In the genomic region with DNA sequence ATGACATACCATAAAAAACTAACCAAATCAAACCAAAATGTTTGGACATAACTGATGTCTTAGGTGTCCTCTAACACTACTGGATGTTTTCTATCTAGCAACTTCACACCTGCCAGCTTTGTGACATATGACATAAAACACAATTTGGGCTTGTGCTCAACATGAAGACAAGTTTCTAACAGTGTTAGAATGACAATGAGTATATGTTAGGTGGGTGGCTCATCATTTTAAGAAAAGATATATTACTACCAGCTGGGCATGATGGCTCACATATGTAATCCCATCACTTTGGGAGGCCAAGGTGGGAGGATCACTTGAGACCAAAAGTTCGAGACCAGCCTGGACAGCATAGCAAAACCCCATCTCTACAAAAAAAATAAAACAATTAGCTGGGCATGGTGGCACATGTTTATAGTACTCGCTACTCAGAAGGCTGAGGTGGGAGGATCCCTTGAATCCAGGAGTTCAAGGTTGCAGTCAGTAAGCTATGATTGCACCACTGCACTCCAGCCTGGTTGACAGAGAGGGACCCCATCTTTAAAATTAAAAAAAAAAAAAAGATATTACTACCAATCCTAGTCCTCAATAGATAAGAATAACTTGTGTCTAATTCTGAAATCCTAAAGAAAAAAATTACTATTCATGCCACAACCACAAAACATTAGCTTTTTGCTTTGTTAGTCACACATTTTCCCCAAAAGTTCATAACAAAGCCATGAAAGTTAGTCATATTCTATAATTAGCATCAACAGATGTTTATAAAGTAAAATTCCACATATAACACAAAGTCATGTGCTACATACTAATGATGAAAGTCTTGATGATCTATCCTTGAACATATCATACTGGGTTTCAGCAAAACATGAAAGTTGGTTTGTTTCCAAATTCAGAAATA, we compare ENCODE assay signal across 12 cellular contexts. TPM values are rescaled to one million over a fixed set of nuclear protein-coding genes. Genes with fewer than 3 reads are reported as not detected.
DNase-seq lines count a peak whose midpoint lies in the region; ATAC-seq, FAIRE-seq and TF ChIP-seq lines count a peak whose summit lies in the region.
"Had no signal": no experiment of that assay in that cellular context is flagged by ENCODE, and none has a peak within 500 bp of the region (broad histone marks: within the 10 kb centered on the region; RNA-seq: fewer than 3 reads in every experiment).

No MANE protein-coding gene starts in this region.

- DNase-seq in EL (peak; percentile 83), NCI-H226 (peak; percentile 7), endothelial cell of umbilical vein (ENCODE audit: low read depth, low spot score) (peak; percentile 82), pulmonary artery endothelial cell (ENCODE audit: low read depth, low spot score) (peak; percentile 57), DMS53 (lab: John Stamatoyannopoulos, UW) (no peak), NAMALWA (ENCODE audit: low spot score) (no peak)
- DNase-seq: activated gamma-delta T cell, glutamatergic neuron, Karpas-422, NCI-H82 had no signal

- no peaks in the 10 kb centered on the region for H3K9me1 ChIP-seq in endothelial cell of umbilical vein (replicated peaks; ENCODE audit: control insufficient read depth, extremely low read depth, insufficient read depth, low read length)

- H3K4me1 ChIP-seq in endothelial cell of umbilical vein (ENCODE audit: control insufficient read depth, extremely low read depth, insufficient read depth, low read length): peaks cover 19% of the 10 kb centered on the region

- peak; percentile 38 for FAIRE-seq in endothelial cell of umbilical vein (lab: Jason Lieb, UNC)

- H3K9ac ChIP-seq in endothelial cell of umbilical vein (replicated peaks; ENCODE audit: extremely low read depth, insufficient read depth, low read length): peak overlapping the region; percentile 26

- H3K4me3 ChIP-seq in endothelial cell of umbilical vein (replicated peaks in 1 of 3; ENCODE audit: insufficient read depth in 1 of 3, low read depth in 1 of 3, low read length in 3 of 3): no peak overlapping the region

- no peaks in the 10 kb centered on the region for H4K20me1 ChIP-seq in endothelial cell of umbilical vein (replicated peaks; ENCODE audit: control insufficient read depth, extremely low read depth, insufficient read depth, low read length)

- no peaks in the 10 kb centered on the region for H3K36me3 ChIP-seq in endothelial cell of umbilical vein (ENCODE audit: control insufficient read depth in 2 of 2, extremely low read depth in 1 of 2, insufficient read depth in 2 of 2, low read length in 2 of 2)

- H2AFZ ChIP-seq in endothelial cell of umbilical vein (ENCODE audit: low read depth, low read length): no peak overlapping the region

- TF ChIP-seq CTCF in endothelial cell of umbilical vein (IDR thresholded peaks at IDR 0.05; ENCODE audit: extremely low read depth in 1 of 2, insufficient read depth in 1 of 2, low read depth in 1 of 2, low read length in 2 of 2): no peak

- no peak for TF ChIP-seq POLR2A in endothelial cell of umbilical vein (IDR thresholded peaks at IDR 0.05; ENCODE audit: low read depth, low read length)

- H3K9me3 ChIP-seq in endothelial cell of umbilical vein (replicated peaks; ENCODE audit: control insufficient read depth, insufficient read depth, low read length): no peaks in the 10 kb centered on the region

- POLR2A ChIA-PET in endothelial cell of umbilical vein (lab: Charles Lee): interaction anchor here (0.6 to 0.7 kb wide), 2 partner anchors 22 to 145 kb away, joined by 3 to 4 read pairs; no protein-coding TSS in a partner anchor

- H3K79me2 ChIP-seq in endothelial cell of umbilical vein (ENCODE audit: control insufficient read depth, insufficient read depth, low read length): peaks cover 8% of the 10 kb centered on the region

- ATAC-seq in GM21360 (IDR thresholded peaks at IDR 0.05; ENCODE audit: unreplicated experiment) (no peak), HG03469 (IDR thresholded peaks at IDR 0.05; ENCODE audit: unreplicated experiment) (no peak)

- peak overlapping the region; percentile 48 for H3K27ac ChIP-seq in endothelial cell of umbilical vein (ENCODE audit: insufficient read depth, low read depth, low read length)

- no peaks in the 10 kb centered on the region for H3K27me3 ChIP-seq in endothelial cell of umbilical vein (ENCODE audit: control insufficient read depth in 2 of 2, insufficient read depth in 2 of 2, low read length in 2 of 2)

- CTCF ChIA-PET in endothelial cell of umbilical vein (lab: Charles Lee): interaction anchor here (0.9 to 1.6 kb wide), 6 partner anchors 8 to 18 kb away, joined by 3 to 5 read pairs (median 4); no protein-coding TSS in a partner anchor

- peak overlapping the region; percentile 36 for H3K4me2 ChIP-seq in endothelial cell of umbilical vein (ENCODE audit: insufficient read depth, low read length)

- dilution Hi-C loops in endothelial cell of umbilical vein (cut with MboI; ENCODE audit: extremely low pct_ligation_motif_present, low sequenced_read_pairs): no loop called here

- BruUV-seq in endothelial cell of umbilical vein (replicated peaks; lab: Mats Ljungman, UMichigan): no TSS peak

- intact Hi-C loops in endothelial cell of umbilical vein (cut with micrococcal nuclease): loop anchor here (1.0 to 2.0 kb wide), 2 partner anchors 16 to 18 kb away; no protein-coding TSS in a partner anchor

TF ChIP-seq in endothelial cell of umbilical vein, 7 proteins besides CTCF, POLR2A, EP300 and RAD21:
- peak; percentile 56 for TF ChIP-seq FOS (IDR thresholded peaks at IDR 0.05; ENCODE audit: borderline replicate concordance, insufficient read depth, low read length)
- no peak for TF ChIP-seq POLR2AphosphoS5 (IDR thresholded peaks at IDR 0.05; ENCODE audit: insufficient read depth, low read depth, low read length)
- TF ChIP-seq JUN (IDR thresholded peaks at IDR 0.05; ENCODE audit: borderline replicate concordance, insufficient read depth, insufficient read length, low read depth): peak; percentile 71
TF ChIP-seq in endothelial cell of umbilical vein: peak in this region for 2.

RNA-seq across cellular contexts. Expression of a gene that starts 59.9 kb away (rescaled TPM):
- total RNA-seq in endothelial cell of umbilical vein: 64.5 and 78.9 TPM in 2 replicates
- polyA plus RNA-seq in endothelial cell of umbilical vein: 14.9 and 20.8 TPM in 2 replicates
- polyA plus RNA-seq in endothelial cell of umbilical vein (2011; cell fraction: cytosol; rRNA removed): 29.2 and 31.5 TPM in 2 replicates
- 58.9 and 80.8 TPM in 2 replicates for polyA plus RNA-seq in endothelial cell of umbilical vein (2011; cell fraction: nucleus; rRNA removed)
- polyA plus RNA-seq in endothelial cell of umbilical vein (2012): 33.9 and 55.3 TPM in 2 replicates
- 32.8 and 41.8 TPM in 2 replicates for polyA minus RNA-seq in endothelial cell of umbilical vein
- 17.3 TPM for polyA minus RNA-seq in endothelial cell of umbilical vein (2011; cell fraction: cytosol; rRNA and poly(A)+ RNA removed)
- 115 and 182 TPM in 2 replicates for polyA minus RNA-seq in endothelial cell of umbilical vein (2011; cell fraction: nucleus; rRNA and poly(A)+ RNA removed)
- 61.3 and 82.7 TPM in 2 replicates for total RNA-seq in pulmonary artery endothelial cell

Comparison
In these comparisons a context has a peak if more than half of its experiments do, and no peak if none do; other contexts are left out.
1. DNase-seq: peak in EL (single experiment), NCI-H226 (single experiment), endothelial cell of umbilical vein (single experiment) and pulmonary artery endothelial cell (single experiment); none in DMS53 (single experiment) and NAMALWA (single experiment).